Comparison of ENCODE assay signal across 21 cellular contexts in genomic region chr7:92035576-92035975, GRCh38.
A peak's percentile ranks its signal among the peaks of the same experiment; 100 is the strongest.
DNase-seq lines count a peak whose midpoint lies in the region; ATAC-seq and TF ChIP-seq lines count a peak whose summit lies in the region.
"Had no signal": no experiment of that assay in that cellular context is flagged by ENCODE, and none has a peak within 500 bp of the region (broad histone marks: within the 10 kb centered on the region; RNA-seq: fewer than 3 reads in every experiment).

No MANE protein-coding gene starts in this region.

- TF ChIP-seq CTCF in GM23338 (conservative IDR thresholded peaks at IDR 0.05; ENCODE audit: low read depth in 2 of 2) (no peak), endodermal cell (conservative IDR thresholded peaks at IDR 0.05) (no peak), SK-N-SH (IDR thresholded peaks at IDR 0.05) (no peak)

- no peak overlapping the region for H2BK120ac ChIP-seq in mesendoderm (ENCODE audit: low read depth, low read length)

- no peaks in the 10 kb centered on the region for H3K9me3 Mint-ChIP-seq in GM23338
- H3K9me3 Mint-ChIP-seq in endodermal cell, result no peaks in the 10 kb centered on the region
- H3K9me3 Mint-ChIP-seq: CD4-positive, CD25-positive, alpha-beta regulatory T cell; CD8-positive, alpha-beta memory T cell; HFFc6 had no signal

- H3K79me1 ChIP-seq in mesendoderm (ENCODE audit: low read length), result no peaks in the 10 kb centered on the region

- 100% methylated on average over 1 of the region's 1 CpG; no CpG with 5 or more reads in 1 of the 2 experiments for WGBS in endodermal cell (ENCODE audit: insufficient coverage in 1 of 2, insufficient read length in 1 of 2), 2 experiments
- WGBS in mesendoderm (ENCODE audit: extremely low coverage, insufficient coverage, low lambda C conversion rate), result no CpG with 5 or more reads among the region's 1 CpG
- WGBS in SK-N-SH (ENCODE audit: low lambda C conversion rate), result 93% methylated on average over 1 of the region's 1 CpG

- no peak overlapping the region for H2AK5ac ChIP-seq in mesendoderm (ENCODE audit: low read length)

- no peak overlapping the region for H3K18ac ChIP-seq in mesendoderm (ENCODE audit: low read length)

- no peak for TF ChIP-seq RAD21 in SK-N-SH (IDR thresholded peaks at IDR 0.05; ENCODE audit: low read length)

- DNase-seq in GM23338 (ENCODE audit: low spot score), result peak; percentile 28
- no peak for DNase-seq in endodermal cell
- peak; percentile 5 for DNase-seq in mesendoderm
- DNase-seq in SK-N-SH, result no peak
- DNase-seq: ACHN; BE2C; C1 segment of cervical spinal cord; CD4-positive, CD25-positive, alpha-beta regulatory T cell; CD8-positive, alpha-beta memory T cell; COR-L47; DMS 273 treated with DMSO at 0.1 percent for 48 hours; DMS53; DND-41; EL; GM23248; H7; HFFc6 had no signal

- no peak overlapping the region for H4K8ac ChIP-seq in mesendoderm (ENCODE audit: low read depth, low read length)

- CTCF ChIA-PET in SK-N-SH (lab: Yijun Ruan, JAX), result no interaction called here

- H3K27me3 Mint-ChIP-seq in GM23338 (ENCODE audit: insufficient read depth, low read depth, poor library complexity), result no peaks in the 10 kb centered on the region
- no peaks in the 10 kb centered on the region for H3K27me3 Mint-ChIP-seq in endodermal cell (ENCODE audit: insufficient read depth)
- H3K27me3 Mint-ChIP-seq: CD4-positive, CD25-positive, alpha-beta regulatory T cell; CD8-positive, alpha-beta memory T cell had no signal

- H2BK15ac ChIP-seq in mesendoderm (replicated peaks; ENCODE audit: low read depth), result no peak overlapping the region

- H3K4me1 ChIP-seq in GM23338 (ENCODE audit: insufficient read depth), result no peaks in the 10 kb centered on the region
- H3K4me1 ChIP-seq in endodermal cell (ENCODE audit: control insufficient read depth, insufficient read depth, low read length), result no peaks in the 10 kb centered on the region
- no peaks in the 10 kb centered on the region for H3K4me1 ChIP-seq in mesendoderm (ENCODE audit: control insufficient read depth, low read depth, low read length)
- no peaks in the 10 kb centered on the region for H3K4me1 ChIP-seq in SK-N-SH (ENCODE audit: control insufficient read depth in 1 of 2, insufficient read depth in 2 of 2, low read depth in 1 of 2, low read length in 1 of 2)
- H3K4me1 ChIP-seq: BE2C had no signal

- H3F3A ChIP-seq in GM23338 (replicated peaks; ENCODE audit: low read depth) (no peaks in the 10 kb centered on the region), SK-N-SH (replicated peaks; ENCODE audit: insufficient read depth) (no peaks in the 10 kb centered on the region)

- peak; percentile 51 for ATAC-seq in GM23338
- no peak for ATAC-seq in HG02610 (IDR thresholded peaks at IDR 0.05; ENCODE audit: unreplicated experiment)
- no peak for ATAC-seq in GM21381 (IDR thresholded peaks at IDR 0.05; ENCODE audit: unreplicated experiment)
- ATAC-seq: GM12878, HCT116 had no signal

- H3K36me3 ChIP-seq in GM23338 (ENCODE audit: insufficient read depth) (peaks cover 3% of the 10 kb centered on the region; the same call in 1 of the 2 replicates), endodermal cell (ENCODE audit: control insufficient read depth, insufficient read depth, low read length) (peaks cover 71% of the 10 kb centered on the region), mesendoderm (ENCODE audit: control insufficient read depth, insufficient read depth, low read length) (no peaks in the 10 kb centered on the region), SK-N-SH (replicated peaks in 1 of 2; ENCODE audit: control insufficient read depth in 1 of 2, insufficient read depth in 2 of 2, low read length in 1 of 2) (peaks cover 40 to 69% of the 10 kb centered on the region in 2 experiments)
- H3K36me3 ChIP-seq: BE2C had no signal

- H3K4me3 ChIP-seq in GM23338 (no peak overlapping the region), endodermal cell (ENCODE audit: low read length) (no peak overlapping the region), mesendoderm (ENCODE audit: low read length) (no peak overlapping the region), SK-N-SH (ENCODE audit: low read depth in 2 of 2, low read length in 1 of 2) (no peak overlapping the region)
- H3K4me3 ChIP-seq: GM12878, GM23248 had no signal

- H3K9me2 ChIP-seq in GM23338 (ENCODE audit: insufficient read depth) (no peaks in the 10 kb centered on the region), SK-N-SH (no peaks in the 10 kb centered on the region)

- H2BK5ac ChIP-seq in mesendoderm (ENCODE audit: low read length), result no peak overlapping the region

- peaks cover 7% of the 10 kb centered on the region; the same call in 1 of the 3 replicates for H3K4me1 Mint-ChIP-seq in GM23338
- peaks cover 13% of the 10 kb centered on the region for H3K4me1 Mint-ChIP-seq in endodermal cell

- H4K5ac ChIP-seq in mesendoderm (ENCODE audit: low read length), result no peak overlapping the region

- H4K20me1 ChIP-seq in GM23338 (replicated peaks; ENCODE audit: insufficient read depth) (no peaks in the 10 kb centered on the region; the same call in 1 of the 2 replicates), SK-N-SH (ENCODE audit: insufficient read depth) (no peaks in the 10 kb centered on the region)

- H3K23ac ChIP-seq in mesendoderm (ENCODE audit: low read length), result no peak overlapping the region

- no peak overlapping the region for H3K4me2 ChIP-seq in GM23338
- no peak overlapping the region for H3K4me2 ChIP-seq in mesendoderm (ENCODE audit: low read length)
- H3K4me2 ChIP-seq in SK-N-SH, result no peak overlapping the region

- no peak overlapping the region; the same call in 1 of the 2 replicates for H3K27ac Mint-ChIP-seq in GM23338
- peak overlapping the region; percentile 66 for H3K27ac Mint-ChIP-seq in endodermal cell
- H3K27ac Mint-ChIP-seq: CD4-positive, CD25-positive, alpha-beta regulatory T cell; HFFc6 had no signal

- H2AFZ ChIP-seq in GM23338, result no peak overlapping the region
- H2AFZ ChIP-seq in SK-N-SH (ENCODE audit: low read depth), result no peak overlapping the region
- H2AFZ ChIP-seq: GM23248 had no signal

- H3K27me3 ChIP-seq in GM23338 (ENCODE audit: insufficient read depth), result no peaks in the 10 kb centered on the region
- no peaks in the 10 kb centered on the region for H3K27me3 ChIP-seq in endodermal cell (ENCODE audit: control insufficient read depth, insufficient read depth, low read length, poor library complexity, severe bottlenecking)
- H3K27me3 ChIP-seq in mesendoderm (ENCODE audit: insufficient read depth, low read length, poor library complexity), result no peaks in the 10 kb centered on the region
- H3K27me3 ChIP-seq in SK-N-SH (ENCODE audit: insufficient read depth), result no peaks in the 10 kb centered on the region
- H3K27me3 ChIP-seq: BE2C had no signal

- H3K9ac ChIP-seq in endodermal cell (ENCODE audit: extremely low read depth, low read length, poor library complexity, severe bottlenecking) (no peak overlapping the region), mesendoderm (ENCODE audit: low read length) (no peak overlapping the region), SK-N-SH (no peak overlapping the region)
- H3K9ac ChIP-seq: GM23248 had no signal

- no peak overlapping the region for H3K56ac ChIP-seq in mesendoderm (ENCODE audit: low read length)

- H3K79me2 ChIP-seq in GM23338 (replicated peaks; ENCODE audit: insufficient read depth) (no peaks in the 10 kb centered on the region), mesendoderm (ENCODE audit: control insufficient read depth, insufficient read depth, low read length) (no peaks in the 10 kb centered on the region), SK-N-SH (ENCODE audit: insufficient read depth) (no peaks in the 10 kb centered on the region)

- POLR2A ChIA-PET in SK-N-SH (lab: Yijun Ruan, JAX), result no interaction called here

- H3K4me3 Mint-ChIP-seq in GM23338 (no peak overlapping the region), endodermal cell (no peak overlapping the region)
- H3K4me3 Mint-ChIP-seq: CD4-positive, CD25-positive, alpha-beta regulatory T cell; CD8-positive, alpha-beta memory T cell; HFFc6 had no signal

- no peak for TF ChIP-seq EP300 in SK-N-SH (IDR thresholded peaks at IDR 0.05; ENCODE audit: borderline replicate concordance in 1 of 2, low read depth in 1 of 2, low read length in 1 of 2)

- no peak overlapping the region for H3K27ac ChIP-seq in GM23338 (ENCODE audit: low read depth)
- H3K27ac ChIP-seq in endodermal cell (ENCODE audit: low read depth, low read length), result no peak overlapping the region
- H3K27ac ChIP-seq in mesendoderm (ENCODE audit: low read depth, low read length), result no peak overlapping the region
- no peak overlapping the region for H3K27ac ChIP-seq in SK-N-SH (ENCODE audit: low read depth in 2 of 2, low read length in 1 of 2)
- H3K27ac ChIP-seq: GM23248 had no signal

- H3K4ac ChIP-seq in mesendoderm (ENCODE audit: low read depth, low read length), result no peak overlapping the region

- H3K9me3 ChIP-seq in endodermal cell (ENCODE audit: control insufficient read depth, low read length), result peaks cover 9% of the 10 kb centered on the region
- H3K9me3 ChIP-seq in SK-N-SH, result no peaks in the 10 kb centered on the region
- H3K9me3 ChIP-seq: BE2C had no signal

- H3K36me3 Mint-ChIP-seq in GM23338 (ENCODE audit: low read depth) (peaks cover 9% of the 10 kb centered on the region; the same call in 1 of the 3 replicates), endodermal cell (ENCODE audit: low read depth) (peaks cover 34% of the 10 kb centered on the region)

TF ChIP-seq in GM23338, 12 proteins besides CTCF, POLR2A, EP300 and RAD21 (continues in another document):
- TF ChIP-seq ZNF331 (CRISPR knock-in tag; IDR thresholded peaks at IDR 0.05; ENCODE audit: low read depth) (no peak), STAT1 (IDR thresholded peaks at IDR 0.05; ENCODE audit: unreplicated experiment) (no peak), EZH2 (IDR thresholded peaks at IDR 0.05; ENCODE audit: low read depth, unreplicated experiment) (no peak)

TF ChIP-seq in SK-N-SH, 30 proteins besides CTCF, POLR2A, EP300 and RAD21 (continues in another document):
- TF ChIP-seq FOSL2 (IDR thresholded peaks at IDR 0.05; ENCODE audit: borderline replicate concordance, low read depth), result no peak
- TF ChIP-seq USF2 (IDR thresholded peaks at IDR 0.05; ENCODE audit: borderline replicate concordance, low read depth, low read length), result no peak
- TF ChIP-seq IRF3 (IDR thresholded peaks at IDR 0.05; ENCODE audit: low read depth, low read length), result no peak

Comparison
In these comparisons a context has a peak if more than half of its experiments do, and no peak if none do; other contexts are left out.
1. DNase-seq: peak in GM23338 (single experiment) and mesendoderm (single experiment); none in endodermal cell (single experiment) and SK-N-SH (single experiment).